Comparison of ENCODE assay signal across 37 cellular contexts in genomic region chr10:27692663-27693062, GRCh38. TPM values are rescaled to one million over a fixed set of nuclear protein-coding genes. Genes with fewer than 3 reads are reported as not detected.
"Had no signal": no experiment of that assay in that cellular context is flagged by ENCODE, and none has a peak within 500 bp of the region (broad histone marks: within the 10 kb centered on the region; RNA-seq: fewer than 3 reads in every experiment).

No MANE protein-coding gene starts in this region.

- H3K4me3 ChIP-seq: adrenal gland, breast epithelium, cardiac muscle cell, esophagus squamous epithelium had no signal

- H3K4me1 Mint-ChIP-seq: activated B cell treated with CpG ODN at 0.5 μM for 24 hours; activated CD8-positive, alpha-beta memory T cell treated with anti-CD3 and anti-CD28 coated beads, Interleukin-2, amount 10 ng/mL, durations not matched to agents 7 days and 5 days; activated naive CD4-positive, alpha-beta T cell treated with anti-CD3 and anti-CD28 coated beads, Interleukin-2, amount 50 U/mL, for 24 hours; activated naive CD8-positive, alpha-beta T cell treated with anti-CD3 and anti-CD28 coated beads for 36 hours; activated naive CD8-positive, alpha-beta T cell treated with anti-CD3 and anti-CD28 coated beads, Interleukin-2, amount 50 U/mL, for 24 hours; brain; T-helper 17 cell had no signal

- H3K36me3 Mint-ChIP-seq: activated CD4-positive, alpha-beta memory T cell treated with anti-CD3 and anti-CD28 coated beads for 36 hours; activated CD8-positive, alpha-beta memory T cell treated with anti-CD3 and anti-CD28 coated beads, Interleukin-2, amount 10 ng/mL, durations not matched to agents 7 days and 5 days; activated naive CD4-positive, alpha-beta T cell treated with anti-CD3 and anti-CD28 coated beads, Interleukin-2, amount 50 U/mL, for 24 hours; activated naive CD8-positive, alpha-beta T cell treated with anti-CD3 and anti-CD28 coated beads for 36 hours; brain had no signal

- H3K27ac ChIP-seq: adrenal gland, breast epithelium, cardiac muscle cell, esophagus squamous epithelium, WERI-Rb-1 had no signal

- H3K9me3 Mint-ChIP-seq: activated naive CD4-positive, alpha-beta T cell treated with anti-CD3 and anti-CD28 coated beads for 36 hours; activated naive CD4-positive, alpha-beta T cell treated with anti-CD3 and anti-CD28 coated beads, Interleukin-2, amount 50 U/mL, for 24 hours; activated naive CD8-positive, alpha-beta T cell treated with anti-CD3 and anti-CD28 coated beads for 36 hours; activated naive CD8-positive, alpha-beta T cell treated with anti-CD3 and anti-CD28 coated beads, Interleukin-2, amount 50 U/mL, for 24 hours; activated T-helper 1 cell treated with anti-CD3 and anti-CD28 coated beads, Interleukin-12 subunit alpha, Interleukin-12 subunit beta, Interleukin-2, Interleukin-4 antibody, amounts not matched to agents 30 ng/mL and 10 ng/mL and 1 ng/mL, durations not matched to agents 14 hours and 24 hours and 36 hours; activated T-helper 2 cell treated with anti-CD3 and anti-CD28 coated beads, Interferon-gamma antibody, Interleukin-2, Interleukin-4, amounts not matched to agents 10 μg/mL and 5 μg/mL and 100 μg/mL, durations not matched to agents 14 hours and 24 hours and 36 hours; effector memory CD8-positive, alpha-beta T cell; T-helper 2 cell treated with Interferon-gamma antibody and Interleukin-4, amounts not matched to agents 5 μg/mL and 100 μg/mL, for 36 hours had no signal

- ATAC-seq: activated CD4-positive, CD25-positive, alpha-beta regulatory T cell treated with anti-CD3 and anti-CD28 coated beads, Interleukin-2, amount 50 U/mL, for 24 hours; activated CD8-positive, alpha-beta memory T cell treated with anti-CD3 and anti-CD28 coated beads, Interleukin-2, amount 10 ng/mL, durations not matched to agents 7 days and 5 days; activated CD8-positive, alpha-beta T cell treated with anti-CD3 and anti-CD28 coated beads, Interleukin-2, amount 10 ng/mL, durations not matched to agents 7 days and 5 days; activated naive CD8-positive, alpha-beta T cell treated with anti-CD3 and anti-CD28 coated beads, Interleukin-2, amount 50 U/mL, for 24 hours; effector memory CD8-positive, alpha-beta T cell; T-helper 17 cell had no signal

- H3K4me1 ChIP-seq: breast epithelium, esophagus squamous epithelium had no signal

- H3K36me3 ChIP-seq: adrenal gland, breast epithelium, cardiac muscle cell, esophagus squamous epithelium, WERI-Rb-1 had no signal

- H3K4me3 Mint-ChIP-seq: activated B cell treated with CpG ODN at 0.5 μM for 24 hours; activated CD4-positive, alpha-beta memory T cell treated with anti-CD3 and anti-CD28 coated beads for 36 hours; activated CD8-positive, alpha-beta memory T cell treated with anti-CD3 and anti-CD28 coated beads, Interleukin-2, amount 10 ng/mL, durations not matched to agents 7 days and 5 days; activated CD8-positive, alpha-beta T cell treated with anti-CD3 and anti-CD28 coated beads, Interleukin-2, amount 10 ng/mL, durations not matched to agents 7 days and 5 days; activated naive CD4-positive, alpha-beta T cell treated with anti-CD3 and anti-CD28 coated beads for 36 hours; activated naive CD4-positive, alpha-beta T cell treated with anti-CD3 and anti-CD28 coated beads, Interleukin-2, amount 50 U/mL, for 24 hours; activated naive CD8-positive, alpha-beta T cell treated with anti-CD3 and anti-CD28 coated beads for 36 hours; activated naive CD8-positive, alpha-beta T cell treated with anti-CD3 and anti-CD28 coated beads, Interleukin-2, amount 50 U/mL, for 24 hours; activated T-helper 1 cell treated with anti-CD3 and anti-CD28 coated beads, Interleukin-12 subunit alpha, Interleukin-12 subunit beta, Interleukin-2, Interleukin-4 antibody, amounts not matched to agents 30 ng/mL and 10 ng/mL and 1 ng/mL, durations not matched to agents 14 hours and 24 hours and 36 hours; brain; effector memory CD8-positive, alpha-beta T cell; T-helper 17 cell; T-helper 2 cell treated with Interferon-gamma antibody and Interleukin-4, amounts not matched to agents 5 μg/mL and 100 μg/mL, for 36 hours had no signal

- H3K9me3 ChIP-seq: adrenal gland, breast epithelium, esophagus squamous epithelium had no signal

- H3K27me3 ChIP-seq: adrenal gland, cardiac muscle cell, esophagus squamous epithelium had no signal

- H3K27ac Mint-ChIP-seq: activated B cell treated with CpG ODN at 0.5 μM for 24 hours; activated CD4-positive, alpha-beta memory T cell treated with anti-CD3 and anti-CD28 coated beads for 36 hours; activated CD8-positive, alpha-beta memory T cell treated with anti-CD3 and anti-CD28 coated beads, Interleukin-2, amount 10 ng/mL, durations not matched to agents 7 days and 5 days; activated CD8-positive, alpha-beta T cell treated with anti-CD3 and anti-CD28 coated beads, Interleukin-2, amount 10 ng/mL, durations not matched to agents 7 days and 5 days; activated naive CD4-positive, alpha-beta T cell treated with anti-CD3 and anti-CD28 coated beads for 36 hours; activated naive CD4-positive, alpha-beta T cell treated with anti-CD3 and anti-CD28 coated beads, Interleukin-2, amount 50 U/mL, for 24 hours; activated naive CD8-positive, alpha-beta T cell treated with anti-CD3 and anti-CD28 coated beads for 36 hours; activated naive CD8-positive, alpha-beta T cell treated with anti-CD3 and anti-CD28 coated beads, Interleukin-2, amount 50 U/mL, for 24 hours; activated T-helper 1 cell treated with anti-CD3 and anti-CD28 coated beads, Interleukin-12 subunit alpha, Interleukin-12 subunit beta, Interleukin-2, Interleukin-4 antibody, amounts not matched to agents 30 ng/mL and 10 ng/mL and 1 ng/mL, durations not matched to agents 14 hours and 24 hours and 36 hours; activated T-helper 2 cell treated with anti-CD3 and anti-CD28 coated beads, Interferon-gamma antibody, Interleukin-2, Interleukin-4, amounts not matched to agents 10 μg/mL and 5 μg/mL and 100 μg/mL, durations not matched to agents 14 hours and 24 hours and 36 hours; brain; effector memory CD8-positive, alpha-beta T cell; T-helper 17 cell; T-helper 2 cell treated with Interferon-gamma antibody and Interleukin-4, amounts not matched to agents 5 μg/mL and 100 μg/mL, for 36 hours had no signal

- DNase-seq: activated B cell treated with CpG ODN at 0.5 μM for 24 hours; activated CD4-positive, alpha-beta memory T cell treated with anti-CD3 and anti-CD28 coated beads for 36 hours; activated CD4-positive, alpha-beta T cell treated with anti-CD3 and anti-CD28 coated beads for 48 hours; activated CD8-positive, alpha-beta memory T cell treated with anti-CD3 and anti-CD28 coated beads, Interleukin-2, amount 10 ng/mL, durations not matched to agents 7 days and 5 days; activated CD8-positive, alpha-beta memory T cell treated with anti-CD3 and anti-CD28 coated beads, Interleukin-2, amount 50 U/mL, for 4 hours; activated CD8-positive, alpha-beta T cell treated with anti-CD3 and anti-CD28 coated beads, Interleukin-2, amount 10 ng/mL, durations not matched to agents 7 days and 5 days; activated effector memory CD4-positive, alpha-beta T cell treated with anti-CD3 and anti-CD28 coated beads, Interleukin-2, amount 50 U/mL, for 16 hours; activated naive CD4-positive, alpha-beta T cell treated with anti-CD3 and anti-CD28 coated beads for 36 hours; activated naive CD8-positive, alpha-beta T cell treated with anti-CD3 and anti-CD28 coated beads for 36 hours; activated naive CD8-positive, alpha-beta T cell treated with anti-CD3 and anti-CD28 coated beads, Interleukin-2, amount 50 U/mL, for 24 hours; activated T-cell treated with anti-CD3 and anti-CD28 coated beads, Interleukin-2, amount 50 U/mL, for 1 hour; activated T-cell treated with anti-CD3 and anti-CD28 coated beads, Interleukin-2, amount 50 U/mL, for 48 hours; adrenal gland; amygdala; aorta; central memory CD4-positive, alpha-beta T cell; cerebellar nuclear complex; cortex of kidney; dermis blood vessel endothelial cell; effector CD4-positive, alpha-beta T cell; effector memory CD8-positive, alpha-beta T cell; erythroblast; esophagus squamous epithelium; foreskin melanocyte; head of caudate nucleus; T-helper 1 cell; T-helper 17 cell; T1000; WERI-Rb-1 had no signal

RNA-seq across cellular contexts. Expression of gene MKX, which starts 53.0 kb away (rescaled TPM):
- total RNA-seq: activated B cell treated with CpG ODN at 0.5 μM for 24 hours; activated CD8-positive, alpha-beta memory T cell treated with anti-CD3 and anti-CD28 coated beads, Interleukin-2, amount 10 ng/mL, durations not matched to agents 7 days and 5 days; activated CD8-positive, alpha-beta T cell treated with anti-CD3 and anti-CD28 coated beads, Interleukin-2, amount 10 ng/mL, durations not matched to agents 7 days and 5 days; activated T-helper 1 cell treated with anti-CD3 and anti-CD28 coated beads, Interleukin-12 subunit alpha, Interleukin-12 subunit beta, Interleukin-2, Interleukin-4 antibody, amounts not matched to agents 30 ng/mL and 10 ng/mL and 1 ng/mL, durations not matched to agents 14 hours and 24 hours and 36 hours; activated T-helper 2 cell treated with anti-CD3 and anti-CD28 coated beads, Interferon-gamma antibody, Interleukin-2, Interleukin-4, amounts not matched to agents 10 μg/mL and 5 μg/mL and 100 μg/mL, durations not matched to agents 14 hours and 24 hours and 36 hours; dermis blood vessel endothelial cell; T-helper 17 cell had no signal
- polyA plus RNA-seq: cardiac muscle cell had no signal
